In the genomic region with DNA sequence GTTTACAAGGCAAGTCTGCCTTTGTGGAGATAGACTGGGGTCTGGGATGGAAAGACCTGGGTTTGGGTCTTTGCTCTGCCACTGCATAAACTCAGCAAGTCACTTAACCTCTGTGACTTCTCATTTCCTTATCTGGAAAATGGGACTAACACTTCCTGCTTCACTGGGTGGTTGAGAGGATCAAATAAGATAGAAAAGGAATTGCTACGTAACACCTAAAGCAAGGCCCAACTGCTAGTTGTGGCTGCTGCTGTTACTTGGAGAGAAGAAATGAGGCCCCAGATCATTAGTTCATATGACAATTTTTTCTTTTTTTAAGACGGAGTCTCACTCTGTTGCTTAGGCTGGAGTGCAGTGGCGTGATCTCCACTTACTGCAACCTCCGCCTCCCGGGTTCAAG, we compare ENCODE assay signal across 18 cellular contexts. TPM values are rescaled to one million over a fixed set of nuclear protein-coding genes. Genes with fewer than 3 reads are reported as not detected.
DNase-seq lines count a peak whose midpoint lies in the region; ATAC-seq and TF ChIP-seq lines count a peak whose summit lies in the region.
"Had no signal": no experiment of that assay in that cellular context is flagged by ENCODE, and none has a peak within 500 bp of the region (broad histone marks: within the 10 kb centered on the region; RNA-seq: fewer than 3 reads in every experiment).

No MANE protein-coding gene starts in this region.

- H3K27me3 ChIP-seq in upper lobe of right lung (no peaks in the 10 kb centered on the region), dorsolateral prefrontal cortex (no peaks in the 10 kb centered on the region)
- H3K27me3 ChIP-seq: heart left ventricle, right lobe of liver had no signal

- no peaks in the 10 kb centered on the region; the same call in 1 of the 2 replicates for H3K27me3 Mint-ChIP-seq in HFFc6 (ENCODE audit: insufficient read depth)
- no peaks in the 10 kb centered on the region for H3K27me3 Mint-ChIP-seq in activated T-helper 17 cell treated with anti-CD3 and anti-CD28 coated beads, Interleukin-2, amount 50 U/mL, for 72 hours
- H3K27me3 Mint-ChIP-seq: activated CD8-positive, alpha-beta memory T cell treated with anti-CD3 and anti-CD28 coated beads, Interleukin-2, amount 10 ng/mL, durations not matched to agents 7 days and 5 days had no signal

- intact Hi-C loops in mucosa of descending colon (cut with DNase I, micrococcal nuclease): no loop called here
- intact Hi-C loops in upper lobe of right lung (cut with DNase I): no loop called here
- intact Hi-C loops in dorsolateral prefrontal cortex (cut with DNase I): no loop called here

- in situ Hi-C loops in GM13977 (cut with MboI; ENCODE audit: low pct_unique_long_range_greater_than_20kb, low sequenced_read_pairs, unreplicated experiment): no loop called here

- peak; percentile 61 for DNase-seq in CD1c-positive myeloid dendritic cell (ENCODE audit: extremely low spot score)
- DNase-seq in HFFc6: no peak
- DNase-seq in mucosa of descending colon: no peak
- no peak for DNase-seq in upper lobe of right lung
- no peak for DNase-seq in GM13977 (ENCODE audit: low spot score)
- DNase-seq in dorsolateral prefrontal cortex: no peak
- DNase-seq: activated CD8-positive, alpha-beta memory T cell treated with anti-CD3 and anti-CD28 coated beads, Interleukin-2, amount 10 ng/mL, durations not matched to agents 7 days and 5 days; CD8-positive, alpha-beta T cell; GDM1; heart left ventricle; KG1; NCI-H187; right lobe of liver; stimulated activated CD4-positive, alpha-beta T cell treated with anti-CD3 and anti-CD28 coated beads, Interleukin-4, amount 100 ng/mL, for 1 hour; T-helper 9 cell had no signal

- peaks cover 62% of the 10 kb centered on the region for H3K4me1 Mint-ChIP-seq in HFFc6 (ENCODE audit: low read depth)
- H3K4me1 Mint-ChIP-seq in activated T-helper 17 cell treated with anti-CD3 and anti-CD28 coated beads, Interleukin-2, amount 50 U/mL, for 72 hours: peaks cover 37% of the 10 kb centered on the region

- no peaks in the 10 kb centered on the region for H3K9me3 Mint-ChIP-seq in HFFc6
- no peaks in the 10 kb centered on the region for H3K9me3 Mint-ChIP-seq in activated T-helper 17 cell treated with anti-CD3 and anti-CD28 coated beads, Interleukin-2, amount 50 U/mL, for 72 hours
- H3K9me3 Mint-ChIP-seq: CD8-positive, alpha-beta T cell had no signal

- peaks cover 9% of the 10 kb centered on the region for H3K36me3 Mint-ChIP-seq in HFFc6 (ENCODE audit: low read depth)
- H3K36me3 Mint-ChIP-seq in activated T-helper 17 cell treated with anti-CD3 and anti-CD28 coated beads, Interleukin-2, amount 50 U/mL, for 72 hours (ENCODE audit: low read depth): peaks cover 48% of the 10 kb centered on the region

- H3K4me1 ChIP-seq in mucosa of descending colon (ENCODE audit: low read depth): peaks cover 68% of the 10 kb centered on the region
- peaks cover 28% of the 10 kb centered on the region for H3K4me1 ChIP-seq in upper lobe of right lung

- peak overlapping the region; percentile 19 for H3K27ac Mint-ChIP-seq in HFFc6
- peak overlapping the region; percentile 15 for H3K27ac Mint-ChIP-seq in activated T-helper 17 cell treated with anti-CD3 and anti-CD28 coated beads, Interleukin-2, amount 50 U/mL, for 72 hours
- H3K27ac Mint-ChIP-seq: CD8-positive, alpha-beta T cell had no signal

- TF ChIP-seq CTCF in HFFc6 (IDR thresholded peaks at IDR 0.05) (no peak), mucosa of descending colon (IDR thresholded peaks at IDR 0.05) (no peak), upper lobe of right lung (IDR thresholded peaks at IDR 0.05) (no peak), GM13977 (IDR thresholded peaks at IDR 0.05; ENCODE audit: extremely low read depth, insufficient read depth, missing control alignments) (no peak), dorsolateral prefrontal cortex (IDR thresholded peaks at IDR 0.05 in 54 of 56, conservative IDR thresholded peaks at IDR 0.05 in 2 of 56; ENCODE audit: low read depth in 1 of 56, partially characterized antibody in 56 of 56) (no peak)

- no peak overlapping the region for H3K4me3 Mint-ChIP-seq in HFFc6
- H3K4me3 Mint-ChIP-seq in activated T-helper 17 cell treated with anti-CD3 and anti-CD28 coated beads, Interleukin-2, amount 50 U/mL, for 72 hours: peak overlapping the region; percentile 5
- H3K4me3 Mint-ChIP-seq: activated CD8-positive, alpha-beta memory T cell treated with anti-CD3 and anti-CD28 coated beads, Interleukin-2, amount 10 ng/mL, durations not matched to agents 7 days and 5 days; CD8-positive, alpha-beta T cell had no signal

- H3K4me3 ChIP-seq in mucosa of descending colon (no peak overlapping the region), upper lobe of right lung (no peak overlapping the region), dorsolateral prefrontal cortex (no peak overlapping the region)
- H3K4me3 ChIP-seq: heart left ventricle, right lobe of liver had no signal

- H3K27ac ChIP-seq in upper lobe of right lung (no peak overlapping the region), dorsolateral prefrontal cortex (peak overlapping the region in 1 of 59 donors; percentile 33)
- H3K27ac ChIP-seq: epithelial cell of prostate, right lobe of liver had no signal

- H3K36me3 ChIP-seq in mucosa of descending colon (ENCODE audit: low read depth): no peaks in the 10 kb centered on the region
- H3K36me3 ChIP-seq in upper lobe of right lung: no peaks in the 10 kb centered on the region
- H3K36me3 ChIP-seq: heart left ventricle, right lobe of liver had no signal

- ATAC-seq in activated T-helper 17 cell treated with anti-CD3 and anti-CD28 coated beads, Interleukin-2, amount 50 U/mL, for 72 hours (replicated peaks): no peak
- ATAC-seq in mucosa of descending colon: peak; percentile 57
- no peak for ATAC-seq in upper lobe of right lung
- no peak for ATAC-seq in HG03135 (IDR thresholded peaks at IDR 0.05; ENCODE audit: unreplicated experiment)
- ATAC-seq: activated CD8-positive, alpha-beta memory T cell treated with anti-CD3 and anti-CD28 coated beads, Interleukin-2, amount 10 ng/mL, durations not matched to agents 7 days and 5 days; CD8-positive, alpha-beta T cell; heart left ventricle; right lobe of liver had no signal

- no peaks in the 10 kb centered on the region for H3K9me3 ChIP-seq in mucosa of descending colon
- no peaks in the 10 kb centered on the region for H3K9me3 ChIP-seq in upper lobe of right lung
- H3K9me3 ChIP-seq: heart left ventricle, right lobe of liver had no signal

RNA-seq across cellular contexts. Expression of a gene that starts 5.9 kb away (rescaled TPM):
- total RNA-seq in HFFc6 (2021; fragmentation: NEBNext Ultra II Directional; extraction: Animal tissue kit (Norgen Biotek cat#: 25700)): 10 to 100 TPM; 15.7 to 20.8 (median 19.2) TPM
- 10 to 100 TPM; 36.1 to 52.8 TPM for total RNA-seq in activated T-helper 17 cell treated with anti-CD3 and anti-CD28 coated beads, Interleukin-2, amount 50 U/mL, for 72 hours
- 10 to 100 TPM; 27.8 to 54.6 (median 44.0) TPM for total RNA-seq in mucosa of descending colon
- total RNA-seq in upper lobe of right lung: 34.9 TPM
- 10 to 100 TPM; 28.6 to 58.8 (median 37.2) TPM for total RNA-seq in dorsolateral prefrontal cortex
